In the genomic region with DNA sequence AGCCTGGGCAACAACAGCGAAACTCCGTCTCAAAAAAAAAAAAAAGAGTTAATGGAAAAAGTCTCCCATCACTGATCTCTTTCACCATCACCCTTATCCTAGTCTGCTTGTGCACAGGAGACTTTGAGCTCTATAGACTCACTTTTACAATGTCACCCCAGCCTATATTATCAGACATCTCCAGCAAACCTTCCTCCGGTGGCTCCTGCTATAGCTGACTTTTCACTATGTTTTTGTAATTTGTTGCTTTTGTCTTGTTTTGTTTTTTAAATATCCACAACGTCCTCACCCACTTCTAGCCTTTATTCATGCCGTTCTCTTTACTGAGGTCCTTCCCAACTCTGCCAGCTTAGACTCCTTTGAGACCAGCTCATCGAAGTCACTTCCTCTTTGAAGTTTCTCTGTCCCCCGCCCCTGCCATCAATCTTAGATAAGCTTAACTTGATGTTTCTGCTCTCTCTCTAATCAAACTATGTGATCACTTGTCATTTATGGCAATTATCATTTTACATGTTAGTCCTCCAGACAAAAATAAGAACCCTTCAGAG, we compare ENCODE assay signal across 9 cellular contexts.
DNase-seq lines count a peak whose midpoint lies in the region; ATAC-seq, FAIRE-seq and TF ChIP-seq lines count a peak whose summit lies in the region.
"Had no signal": no experiment of that assay in that cellular context is flagged by ENCODE, and none has a peak within 500 bp of the region (broad histone marks: within the 10 kb centered on the region; RNA-seq: fewer than 3 reads in every experiment).

No MANE protein-coding gene starts in this region.

- no peaks in the 10 kb centered on the region for H3K79me2 ChIP-seq in H1 (ENCODE audit: control insufficient read depth in 1 of 2, insufficient read depth in 2 of 2, low read length in 2 of 2)

- no peak overlapping the region for H2AFZ ChIP-seq in H1 (ENCODE audit: low read length)

- H3K27ac ChIP-seq in cardiac muscle cell (peak overlapping the region; percentile 94), right atrium auricular region (no peak overlapping the region), Peyer's patch (peak overlapping the region in 3 of 4 donors; percentile 44 to 77 (median 63)), H1 (ENCODE audit: low read depth, low read length) (no peak overlapping the region), thymus (ENCODE audit: low read depth) (peak overlapping the region; percentile 52), right cardiac atrium (ENCODE audit: low read length) (no peak overlapping the region)
- H3K27ac ChIP-seq: SJSA1 had no signal

- H3K27me3 ChIP-seq in cardiac muscle cell, result no peaks in the 10 kb centered on the region
- no peaks in the 10 kb centered on the region for H3K27me3 ChIP-seq in right atrium auricular region
- H3K27me3 ChIP-seq in Peyer's patch, result no peaks in the 10 kb centered on the region
- H3K27me3 ChIP-seq in H1 (replicated peaks in 1 of 4; ENCODE audit: control insufficient read depth in 3 of 4, extremely low read depth in 1 of 4, insufficient read depth in 3 of 4, low read length in 3 of 4), result no peaks in the 10 kb centered on the region
- H3K27me3 ChIP-seq in thymus (ENCODE audit: control insufficient read depth, insufficient read depth), result no peaks in the 10 kb centered on the region
- H3K27me3 ChIP-seq in right cardiac atrium (ENCODE audit: control insufficient read depth, insufficient read depth), result no peaks in the 10 kb centered on the region
- H3K27me3 ChIP-seq: SJSA1 had no signal

- H3K23ac ChIP-seq in H1 (ENCODE audit: insufficient read length), result no peak overlapping the region

- intact Hi-C loops in right cardiac atrium (cut with DNase I), result no loop called here

- H2BK20ac ChIP-seq in H1 (ENCODE audit: low read length), result no peak overlapping the region

- TF ChIP-seq POLR2A in Peyer's patch (IDR thresholded peaks at IDR 0.05), result no peak
- no peak for TF ChIP-seq POLR2A in H1 (IDR thresholded peaks at IDR 0.05; ENCODE audit: control extremely low read depth in 1 of 2, low read depth in 2 of 2, low read length in 2 of 2)
- no peak for TF ChIP-seq POLR2A in GM12892 (IDR thresholded peaks at IDR 0.05; ENCODE audit: low read depth, low read length)

- H3K79me1 ChIP-seq in H1 (ENCODE audit: low read depth, low read length), result no peaks in the 10 kb centered on the region

- no peak overlapping the region for H2BK15ac ChIP-seq in H1 (ENCODE audit: low read length)

- TF ChIP-seq CTCF in cardiac muscle cell (IDR thresholded peaks at IDR 0.05; ENCODE audit: low read depth, low read length) (no peak), right atrium auricular region (IDR thresholded peaks at IDR 0.05) (no peak), Peyer's patch (IDR thresholded peaks at IDR 0.05) (no peak), H1 (IDR thresholded peaks at IDR 0.05; ENCODE audit: control extremely low read depth in 1 of 3, insufficient read depth in 1 of 3, low read depth in 1 of 3, low read length in 3 of 3) (no peak)

- no peak for DNase-seq in cardiac muscle cell (ENCODE audit: low read depth in 1 of 2, low spot score in 1 of 2)
- DNase-seq in right atrium auricular region (ENCODE audit: low spot score), result no peak
- peak in 2 of 3 donors; percentile 51 to 62 for DNase-seq in Peyer's patch
- no peak for DNase-seq in H1 (ENCODE audit: low read depth in 1 of 2, low spot score in 2 of 2)
- DNase-seq in right cardiac atrium, result no peak
- no peak for DNase-seq in HK-2 (ENCODE audit: unreplicated experiment)
- DNase-seq in GM12892 (ENCODE audit: insufficient read length), result no peak

- H4K91ac ChIP-seq in H1 (replicated peaks; ENCODE audit: insufficient read length, low read length), result peak overlapping the region; percentile 17

- H4K8ac ChIP-seq in H1 (ENCODE audit: extremely low read depth, insufficient read depth, low read length), result no peak overlapping the region

- no peak overlapping the region for H3K4me2 ChIP-seq in H1 (ENCODE audit: insufficient read depth in 1 of 2, low read depth in 2 of 2, low read length in 2 of 2)

- TF ChIP-seq EP300 in H1 (IDR thresholded peaks at IDR 0.05; ENCODE audit: borderline replicate concordance in 1 of 2, low read depth in 2 of 2, low read length in 2 of 2), result no peak

- H3K4me1 ChIP-seq in cardiac muscle cell (ENCODE audit: low read depth) (peaks cover 49% of the 10 kb centered on the region), right atrium auricular region (peaks cover 0 to 23% of the 10 kb centered on the region in 2 donors), Peyer's patch (peaks cover 0 to 17% (median 5%) of the 10 kb centered on the region in 4 donors), H1 (replicated peaks in 1 of 4; ENCODE audit: control insufficient read depth in 3 of 4, insufficient read depth in 4 of 4, low read length in 3 of 4) (peaks cover 9 to 33% (median 30%) of the 10 kb centered on the region in 4 experiments; a peak in 6 of 7 replicates), thymus (ENCODE audit: control insufficient read depth, insufficient read depth, low read length) (peaks cover 28% of the 10 kb centered on the region), right cardiac atrium (ENCODE audit: control insufficient read depth, insufficient read depth, low read length) (no peaks in the 10 kb centered on the region)

- FAIRE-seq in H1 (lab: Jason Lieb, UNC), result no peak
- FAIRE-seq in GM12892 (lab: Jason Lieb, UNC), result no peak

- H3K36me3 ChIP-seq in cardiac muscle cell (no peaks in the 10 kb centered on the region), right atrium auricular region (no peaks in the 10 kb centered on the region), Peyer's patch (no peaks in the 10 kb centered on the region), H1 (ENCODE audit: control insufficient read depth in 2 of 4, insufficient read depth in 4 of 4, low read length in 3 of 4) (no peaks in the 10 kb centered on the region), thymus (ENCODE audit: control insufficient read depth, insufficient read depth) (no peaks in the 10 kb centered on the region)
- H3K36me3 ChIP-seq: SJSA1 had no signal

- TF ChIP-seq RAD21 in H1 (IDR thresholded peaks at IDR 0.05 in 1 of 2, conservative IDR thresholded peaks at IDR 0.05 in 1 of 2; ENCODE audit: low read depth in 2 of 2, low read length in 2 of 2), result no peak

- no peak overlapping the region for H3K56ac ChIP-seq in H1 (replicated peaks; ENCODE audit: insufficient read length, low read depth, low read length)

- no peak overlapping the region for H2AK5ac ChIP-seq in H1 (ENCODE audit: low read depth, low read length)

- H4K5ac ChIP-seq in H1 (ENCODE audit: insufficient read length, low read depth, low read length), result no peak overlapping the region

- POLR2A ChIA-PET in H1 (lab: Charles Lee; ENCODE audit: partially characterized antibody), result interaction anchor here (0.9 to 2.3 kb wide), 2 partner anchors 15 to 65 kb away, joined by 3 to 15 read pairs; no protein-coding TSS in a partner anchor

- H3K14ac ChIP-seq in H1 (ENCODE audit: insufficient read length), result no peak overlapping the region

- peak overlapping the region; percentile 28 for H2BK120ac ChIP-seq in H1 (replicated peaks; ENCODE audit: low read depth, low read length)

- 80% methylated on average over 7 of the region's 7 CpGs; no CpG with 5 or more reads in 1 of the 2 experiments for WGBS in H1 (ENCODE audit: extremely low coverage in 1 of 2, insufficient coverage in 1 of 2, insufficient read length in 1 of 2, insufficient replicate concordance in 2 of 2, low coverage in 1 of 2, low lambda C conversion rate in 2 of 2, missing lambda C conversion rate in 1 of 2), 2 experiments
- WGBS in thymus, result 42% methylated on average over 7 of the region's 7 CpGs
- WGBS in right cardiac atrium, result 61% methylated on average over 7 of the region's 7 CpGs

- peaks cover 3% of the 10 kb centered on the region; the same call in 1 of the 2 replicates for H3K23me2 ChIP-seq in H1 (ENCODE audit: low read depth, low read length)

- H3K4me3 ChIP-seq in cardiac muscle cell (no peak overlapping the region), right atrium auricular region (no peak overlapping the region), Peyer's patch (peak overlapping the region in 2 of 4 donors; percentile 10 to 11), H1 (ENCODE audit: extremely low read depth in 1 of 4, insufficient read depth in 2 of 4, low read depth in 3 of 4, low read length in 4 of 4) (no peak overlapping the region), thymus (ENCODE audit: low read length) (no peak overlapping the region), right cardiac atrium (ENCODE audit: low read length) (no peak overlapping the region)
- H3K4me3 ChIP-seq: SJSA1 had no signal

- no peak overlapping the region for H2BK12ac ChIP-seq in H1 (ENCODE audit: low read depth, low read length)

- no peak for ATAC-seq in right cardiac atrium

- H3K9me3 ChIP-seq in cardiac muscle cell (ENCODE audit: low read depth), result no peaks in the 10 kb centered on the region
- no peaks in the 10 kb centered on the region for H3K9me3 ChIP-seq in right atrium auricular region
- H3K9me3 ChIP-seq in Peyer's patch, result no peaks in the 10 kb centered on the region
- no peaks in the 10 kb centered on the region for H3K9me3 ChIP-seq in H1 (ENCODE audit: insufficient read depth in 2 of 2, low read depth in 1 of 2, low read length in 1 of 2)
- H3K9me3 ChIP-seq in thymus (ENCODE audit: control insufficient read depth), result no peaks in the 10 kb centered on the region
- no peaks in the 10 kb centered on the region for H3K9me3 ChIP-seq in right cardiac atrium (ENCODE audit: control insufficient read depth, low read length)
- H3K9me3 ChIP-seq: SJSA1 had no signal

- CTCF ChIA-PET in H1 (lab: Charles Lee; ENCODE audit: partially characterized antibody), result interaction anchor here (0.7 to 1.1 kb wide), 4 partner anchors 8 to 65 kb away, joined by 3 to 8 read pairs (median 4); no protein-coding TSS in a partner anchor

- no peaks in the 10 kb centered on the region for H4K20me1 ChIP-seq in H1 (replicated peaks in 1 of 2; ENCODE audit: control insufficient read depth in 1 of 2, insufficient read depth in 2 of 2, low read length in 2 of 2)

- no peak overlapping the region for H2BK5ac ChIP-seq in H1 (ENCODE audit: low read depth, low read length)

- no peak overlapping the region for H3K9ac ChIP-seq in H1 (replicated peaks in 1 of 4; ENCODE audit: extremely low read depth in 1 of 4, low read depth in 3 of 4, low read length in 3 of 4)

- H3K18ac ChIP-seq in H1 (ENCODE audit: extremely low read depth, low read length), result no peak overlapping the region

- no peak overlapping the region for H3K4ac ChIP-seq in H1 (replicated peaks; ENCODE audit: insufficient read length, low read depth, low read length)

TF ChIP-seq in H1, 55 proteins besides CTCF, POLR2A, EP300 and RAD21 (continues in another document):
- no peak for TF ChIP-seq FOSL1 (IDR thresholded peaks at IDR 0.05; ENCODE audit: insufficient read depth, low read depth, low read length)
- TF ChIP-seq PHF8 (conservative IDR thresholded peaks at IDR 0.05; ENCODE audit: low read depth, low read length), result no peak
- no peak for TF ChIP-seq POLR2AphosphoS5 (IDR thresholded peaks at IDR 0.05; ENCODE audit: low read depth, low read length)
- no peak for TF ChIP-seq CBX8 (IDR thresholded peaks at IDR 0.05; ENCODE audit: borderline replicate concordance, low read depth, low read length)
- no peak for TF ChIP-seq SRF (IDR thresholded peaks at IDR 0.05; ENCODE audit: low read depth, low read length)
- TF ChIP-seq, protein P1, sequence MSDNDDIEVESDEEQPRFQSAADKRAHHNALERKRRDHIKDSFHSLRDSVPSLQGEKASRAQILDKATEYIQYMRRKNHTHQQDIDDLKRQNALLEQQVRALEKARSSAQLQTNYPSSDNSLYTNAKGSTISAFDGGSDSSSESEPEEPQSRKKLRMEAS (IDR thresholded peaks at IDR 0.05), result no peak

Comparison
In these comparisons a context has a peak if more than half of its experiments do, and no peak if none do; other contexts are left out.
1. H3K27ac ChIP-seq: peak in cardiac muscle cell (single experiment), Peyer's patch (3 of 4) and thymus (single experiment); none in right atrium auricular region (0 of 2), H1 (single experiment) and right cardiac atrium (single experiment).
2. DNase-seq: peak in Peyer's patch (2 of 3); none in cardiac muscle cell (0 of 2), right atrium auricular region (single experiment), H1 (0 of 2), right cardiac atrium (0 of 3), HK-2 (single experiment) and GM12892 (single experiment).